ENCODE assay signal across 7 cellular contexts in genomic region chr17:74760404-74761105, GRCh38. TPM values are rescaled to one million over a fixed set of nuclear protein-coding genes. Genes with fewer than 3 reads are reported as not detected.
A peak's percentile ranks its signal among the peaks of the same experiment; 100 is the strongest.
DNase-seq lines count a peak whose midpoint lies in the region; ATAC-seq and TF ChIP-seq lines count a peak whose summit lies in the region.
"Had no signal": no experiment of that assay in that cellular context is flagged by ENCODE, and none has a peak within 500 bp of the region (broad histone marks: within the 10 kb centered on the region; RNA-seq: fewer than 3 reads in every experiment).

No MANE protein-coding gene starts in this region.

- DNase-seq in activated T-cell treated with anti-CD3 and anti-CD28 coated beads, Interleukin-2, amount 50 U/mL, for 24 hours: no peak
- DNase-seq in activated T-cell treated with anti-CD3 and anti-CD28 coated beads for 4 hours (no peak), cardiac muscle cell (ENCODE audit: low read depth in 1 of 2, low spot score in 1 of 2) (peak in 1 of 2 donors; percentile 50), upper lobe of left lung (no peak), NCI-H2081 (lab: John Stamatoyannopoulos, UW) (no peak)
- DNase-seq in activated CD4-positive, CD25-positive, alpha-beta regulatory T cell treated with anti-CD3 and anti-CD28 coated beads, Interleukin-2, amount 50 U/mL, for 72 hours: no peak
- DNase-seq: activated gamma-delta T cell treated with Interleukin-2 at 50 U/mL for 16 hours had no signal

- peaks cover 60% of the 10 kb centered on the region for H3K4me1 Mint-ChIP-seq in activated T-cell treated with anti-CD3 and anti-CD28 coated beads, Interleukin-2, amount 50 U/mL, for 24 hours (ENCODE audit: low read depth)

- H3K9me3 ChIP-seq in cardiac muscle cell (ENCODE audit: low read depth): no peaks in the 10 kb centered on the region
- no peaks in the 10 kb centered on the region for H3K9me3 ChIP-seq in upper lobe of left lung

- TF ChIP-seq CTCF in cardiac muscle cell (IDR thresholded peaks at IDR 0.05; ENCODE audit: low read depth, low read length): no peak
- TF ChIP-seq CTCF in upper lobe of left lung (IDR thresholded peaks at IDR 0.05): no peak

- no peaks in the 10 kb centered on the region for H3K27me3 Mint-ChIP-seq in activated T-cell treated with anti-CD3 and anti-CD28 coated beads, Interleukin-2, amount 50 U/mL, for 24 hours

- H3K36me3 Mint-ChIP-seq in activated T-cell treated with anti-CD3 and anti-CD28 coated beads, Interleukin-2, amount 50 U/mL, for 24 hours (ENCODE audit: low read depth): peaks cover 52% of the 10 kb centered on the region

- peaks cover 60% of the 10 kb centered on the region for H3K4me1 ChIP-seq in cardiac muscle cell (ENCODE audit: low read depth)
- H3K4me1 ChIP-seq in upper lobe of left lung: peaks cover 46 to 72% (median 55%) of the 10 kb centered on the region in 4 donors

- no peaks in the 10 kb centered on the region for H3K27me3 ChIP-seq in cardiac muscle cell
- no peaks in the 10 kb centered on the region for H3K27me3 ChIP-seq in upper lobe of left lung

- TF ChIP-seq EP300 in upper lobe of left lung (IDR thresholded peaks at IDR 0.05): no peak

- H3K4me3 Mint-ChIP-seq in activated T-cell treated with anti-CD3 and anti-CD28 coated beads, Interleukin-2, amount 50 U/mL, for 24 hours: no peak overlapping the region

- H3K4me3 ChIP-seq in cardiac muscle cell (no peak overlapping the region), upper lobe of left lung (no peak overlapping the region)

- H3K27ac Mint-ChIP-seq in activated T-cell treated with anti-CD3 and anti-CD28 coated beads, Interleukin-2, amount 50 U/mL, for 24 hours: peak overlapping the region; percentile 89

- H3K27ac ChIP-seq in cardiac muscle cell (peak overlapping the region; percentile 72), upper lobe of left lung (peak overlapping the region; percentile 12 to 69 (median 54))

- no peak for TF ChIP-seq POLR2A in upper lobe of left lung (IDR thresholded peaks at IDR 0.05)

- 61 to 66% methylated on average over 6 to 7 of the region's 7 CpGs for WGBS in upper lobe of left lung, 2 donors

- no peak for ATAC-seq in upper lobe of left lung (ENCODE audit: low FRiP score in 2 of 2)

- no peaks in the 10 kb centered on the region for H3K9me3 Mint-ChIP-seq in activated T-cell treated with anti-CD3 and anti-CD28 coated beads, Interleukin-2, amount 50 U/mL, for 24 hours

- H3K36me3 ChIP-seq in cardiac muscle cell (no peaks in the 10 kb centered on the region), upper lobe of left lung (peaks cover 0 to 9% (median 3%) of the 10 kb centered on the region in 4 donors)

RNA-seq across cellular contexts. Expression of gene NHERF1, which starts 12.1 kb away (rescaled TPM):
- total RNA-seq in cardiac muscle cell: 78.2 and 87.3 TPM in 2 replicates
- polyA plus RNA-seq in cardiac muscle cell: 95.1 and 111 TPM in 2 replicates
- total RNA-seq in upper lobe of left lung: 10 to 100 TPM; 21.6 to 49.4 (median 34.8) TPM

RNA-seq across cellular contexts. Expression of gene NAT9, which starts 15.6 kb away (rescaled TPM):
- 45.9 and 73.1 TPM in 2 replicates for total RNA-seq in cardiac muscle cell
- 56.2 and 96.8 TPM in 2 replicates for polyA plus RNA-seq in cardiac muscle cell
- 10 to 100 TPM; 16.1 to 78.6 (median 41.7) TPM for total RNA-seq in upper lobe of left lung

RNA-seq across cellular contexts. Expression of gene RAB37, which starts 23.5 kb away (rescaled TPM):
- total RNA-seq in cardiac muscle cell: 3.4 and 6.9 TPM in 2 replicates
- 4.6 and 4.9 TPM in 2 replicates for polyA plus RNA-seq in cardiac muscle cell
- 1 to 10 TPM; 1.1 to 7.1 (median 3.7) TPM for total RNA-seq in upper lobe of left lung

RNA-seq across cellular contexts. Expression of gene CD300LF, which starts 47.8 kb away (rescaled TPM):
- total RNA-seq in cardiac muscle cell (not detected in 2 replicates), upper lobe of left lung (10 to 100 TPM; 14.5 to 70.2 (median 33.4) TPM)
- polyA plus RNA-seq in cardiac muscle cell: not detected in 2 replicates
